In genomic region chr18:37497836-37498518, GRCh38 we compare ENCODE assay signal across 20 cellular contexts.
A peak's percentile ranks its signal among the peaks of the same experiment; 100 is the strongest.
DNase-seq lines count a peak whose midpoint lies in the region; ATAC-seq, FAIRE-seq and TF ChIP-seq lines count a peak whose summit lies in the region.
"Had no signal": no experiment of that assay in that cellular context is flagged by ENCODE, and none has a peak within 500 bp of the region (broad histone marks: within the 10 kb centered on the region; RNA-seq: fewer than 3 reads in every experiment).

No MANE protein-coding gene starts in this region.

- H3K36me3 Mint-ChIP-seq in GM23338 (ENCODE audit: low read depth) = no peaks in the 10 kb centered on the region; the same call in 2 of the 3 replicates
- H3K36me3 Mint-ChIP-seq: CD8-positive, alpha-beta memory T cell had no signal

- no peak overlapping the region for H2BK20ac ChIP-seq in H1 (ENCODE audit: low read length)

- no peak overlapping the region for H3K4ac ChIP-seq in H1 (replicated peaks; ENCODE audit: insufficient read length, low read depth, low read length)

- H3K79me2 ChIP-seq in H1 (ENCODE audit: control insufficient read depth in 1 of 2, insufficient read depth in 2 of 2, low read length in 2 of 2) (no peaks in the 10 kb centered on the region), GM23338 (replicated peaks; ENCODE audit: insufficient read depth) (no peaks in the 10 kb centered on the region)

- no peak for FAIRE-seq in H1 (lab: Jason Lieb, UNC)
- FAIRE-seq: A204.1, GM12878, GM19239 had no signal

- POLR2A ChIA-PET in H1 (lab: Charles Lee; ENCODE audit: partially characterized antibody) = interaction anchor here (0.6 kb wide), 1 partner anchor 704 kb away, joined by 3 read pairs; no protein-coding TSS in a partner anchor

- no peaks in the 10 kb centered on the region for H3F3A ChIP-seq in GM23338 (replicated peaks; ENCODE audit: low read depth)

- H2BK15ac ChIP-seq in H1 (ENCODE audit: low read length) = no peak overlapping the region

- TF ChIP-seq EP300 in H1 (IDR thresholded peaks at IDR 0.05; ENCODE audit: borderline replicate concordance in 1 of 2, low read depth in 2 of 2, low read length in 2 of 2) = no peak

- H3K9me3 Mint-ChIP-seq in GM23338 = no peaks in the 10 kb centered on the region; the same call in 2 of the 3 replicates
- H3K9me3 Mint-ChIP-seq: H9 had no signal

- H3K79me1 ChIP-seq in H1 (ENCODE audit: low read depth, low read length) = no peaks in the 10 kb centered on the region

- no peak for TF ChIP-seq RAD21 in H1 (IDR thresholded peaks at IDR 0.05 in 1 of 2, conservative IDR thresholded peaks at IDR 0.05 in 1 of 2; ENCODE audit: low read depth in 2 of 2, low read length in 2 of 2)

- 0 out of 2 replicates have a peak overlapping the region, but pooled peaks have one; percentile 29 for H2BK12ac ChIP-seq in H1 (ENCODE audit: low read depth, low read length)

- H4K20me1 ChIP-seq in H1 (replicated peaks in 1 of 2; ENCODE audit: control insufficient read depth in 1 of 2, insufficient read depth in 2 of 2, low read length in 2 of 2) (no peaks in the 10 kb centered on the region), GM23338 (replicated peaks; ENCODE audit: insufficient read depth) (no peaks in the 10 kb centered on the region)

- no peak overlapping the region for H4K91ac ChIP-seq in H1 (replicated peaks; ENCODE audit: insufficient read length, low read length)

- no peak overlapping the region for H2BK120ac ChIP-seq in H1 (replicated peaks; ENCODE audit: low read depth, low read length)

- no peak overlapping the region for H3K4me3 ChIP-seq in RWPE2 (ENCODE audit: severe bottlenecking)
- no peak overlapping the region for H3K4me3 ChIP-seq in H1 (ENCODE audit: extremely low read depth in 1 of 4, insufficient read depth in 2 of 4, low read depth in 3 of 4, low read length in 4 of 4)
- H3K4me3 ChIP-seq in GM23338 = no peak overlapping the region
- H3K4me3 ChIP-seq: GM12878 had no signal

- H3K4me3 Mint-ChIP-seq in GM23338 = no peak overlapping the region
- H3K4me3 Mint-ChIP-seq: CD4-positive, CD25-positive, alpha-beta regulatory T cell; CD8-positive, alpha-beta memory T cell; H9 had no signal

- no peak for TF ChIP-seq POLR2A in H1 (IDR thresholded peaks at IDR 0.05; ENCODE audit: control extremely low read depth in 1 of 2, low read depth in 2 of 2, low read length in 2 of 2)

- no peak overlapping the region for H2AK5ac ChIP-seq in H1 (ENCODE audit: low read depth, low read length)

- WGBS in H1 (ENCODE audit: extremely low coverage in 1 of 2, insufficient coverage in 1 of 2, insufficient read length in 1 of 2, insufficient replicate concordance in 2 of 2, low coverage in 1 of 2, low lambda C conversion rate in 2 of 2, missing lambda C conversion rate in 1 of 2), 2 experiments = 87% methylated on average over 2 of the region's 2 CpGs; no CpG with 5 or more reads in 1 of the 2 experiments

- H3K4me1 Mint-ChIP-seq in GM23338 = peaks cover 22% of the 10 kb centered on the region
- H3K4me1 Mint-ChIP-seq: CD4-positive, CD25-positive, alpha-beta regulatory T cell; CD8-positive, alpha-beta memory T cell had no signal

- CTCF ChIA-PET in H1 (lab: Charles Lee; ENCODE audit: partially characterized antibody) = interaction anchor here (1.2 to 7.4 kb wide), 2 partner anchors 12 to 56 kb away, joined by 4 to 46 read pairs; no protein-coding TSS in a partner anchor

- H3K36me3 ChIP-seq in RWPE2 (ENCODE audit: low read depth) (no peaks in the 10 kb centered on the region), H1 (ENCODE audit: control insufficient read depth in 2 of 4, insufficient read depth in 4 of 4, low read length in 3 of 4) (no peaks in the 10 kb centered on the region; a peak in 2 of 8 replicates), GM23338 (ENCODE audit: insufficient read depth) (no peaks in the 10 kb centered on the region)
- H3K36me3 ChIP-seq: BE2C had no signal

- ATAC-seq in RWPE2 (ENCODE audit: low read depth) (peak; percentile 44; the same call in 1 of the 3 replicates), left lobe of liver (peak; percentile 31), esophagus mucosa (no peak), GM23338 (no peak)
- ATAC-seq: GM12878 had no signal

- H3K9me2 ChIP-seq in GM23338 (ENCODE audit: insufficient read depth) = no peaks in the 10 kb centered on the region

- H3K23ac ChIP-seq in H1 (ENCODE audit: insufficient read length) = no peak overlapping the region

- H3K4me2 ChIP-seq in H1 (ENCODE audit: insufficient read depth in 1 of 2, low read depth in 2 of 2, low read length in 2 of 2) (no peak overlapping the region), GM23338 (no peak overlapping the region)

- no peak overlapping the region for H2BK5ac ChIP-seq in H1 (ENCODE audit: low read depth, low read length)

- no peak overlapping the region for H3K27ac Mint-ChIP-seq in GM23338
- H3K27ac Mint-ChIP-seq: CD4-positive, CD25-positive, alpha-beta regulatory T cell; CD8-positive, alpha-beta memory T cell; H9 had no signal

- H3K9ac ChIP-seq in H1 (replicated peaks in 1 of 4; ENCODE audit: extremely low read depth in 1 of 4, low read depth in 3 of 4, low read length in 3 of 4) = no peak overlapping the region

- no peak for DNase-seq in RWPE2 (ENCODE audit: low spot score)
- no peak for DNase-seq in H1 (ENCODE audit: low read depth in 1 of 2, low spot score in 2 of 2)
- no peak for DNase-seq in left lobe of liver (ENCODE audit: low spot score)
- no peak for DNase-seq in GM23338 (ENCODE audit: low spot score)
- DNase-seq in activated T-cell treated with anti-CD3 and anti-CD28 coated beads for 4 hours = no peak
- DNase-seq: ACHN; BE2C; C1 segment of cervical spinal cord; CD4-positive, CD25-positive, alpha-beta regulatory T cell; CD8-positive, alpha-beta memory T cell; DMS 273 treated with DMSO at 0.1 percent for 48 hours; DMS53; DND-41; EL; GOT3; H9 had no signal

- TF ChIP-seq CTCF in RWPE2 (IDR thresholded peaks at IDR 0.05; ENCODE audit: poor library complexity, severe bottlenecking) (no peak), H1 (IDR thresholded peaks at IDR 0.05; ENCODE audit: control extremely low read depth in 1 of 3, insufficient read depth in 1 of 3, low read depth in 1 of 3, low read length in 3 of 3) (no peak), GM23338 (conservative IDR thresholded peaks at IDR 0.05; ENCODE audit: low read depth in 2 of 2) (no peak)

- H2AFZ ChIP-seq in H1 (ENCODE audit: low read length) (no peak overlapping the region), GM23338 (no peak overlapping the region)

- H3K27me3 ChIP-seq in RWPE2 (ENCODE audit: insufficient read depth, poor library complexity, severe bottlenecking) (peaks cover 2% of the 10 kb centered on the region), H1 (replicated peaks in 1 of 4; ENCODE audit: control insufficient read depth in 3 of 4, extremely low read depth in 1 of 4, insufficient read depth in 3 of 4, low read length in 3 of 4) (no peaks in the 10 kb centered on the region; a peak in 1 of 7 replicates), GM23338 (ENCODE audit: insufficient read depth) (no peaks in the 10 kb centered on the region)
- H3K27me3 ChIP-seq: BE2C had no signal

- H4K8ac ChIP-seq in H1 (ENCODE audit: extremely low read depth, insufficient read depth, low read length) = no peak overlapping the region

- H4K5ac ChIP-seq in H1 (ENCODE audit: insufficient read length, low read depth, low read length) = no peak overlapping the region

- H3K23me2 ChIP-seq in H1 (ENCODE audit: low read depth, low read length) = 0 out of 2 replicates have a peak, but pooled peaks cover 2% of the 10 kb centered on the region

- H3K4me1 ChIP-seq in RWPE2 (ENCODE audit: insufficient read depth, poor library complexity, severe bottlenecking) (no peaks in the 10 kb centered on the region), H1 (replicated peaks in 1 of 4; ENCODE audit: control insufficient read depth in 3 of 4, insufficient read depth in 4 of 4, low read length in 3 of 4) (peaks cover 0 to 16% (median 3%) of the 10 kb centered on the region in 4 experiments; a peak in 4 of 7 replicates), GM23338 (ENCODE audit: insufficient read depth) (peaks cover 8% of the 10 kb centered on the region; the same call in 1 of the 2 replicates)
- H3K4me1 ChIP-seq: BE2C had no signal

- H3K14ac ChIP-seq in H1 (ENCODE audit: insufficient read length) = no peak overlapping the region

- H3K18ac ChIP-seq in H1 (ENCODE audit: extremely low read depth, low read length) = 0 out of 2 replicates have a peak overlapping the region, but pooled peaks have one; percentile 1

- no peak overlapping the region for H3K56ac ChIP-seq in H1 (replicated peaks; ENCODE audit: insufficient read length, low read depth, low read length)

- H3K27ac ChIP-seq in RWPE2 (ENCODE audit: poor library complexity, severe bottlenecking) (no peak overlapping the region), H1 (ENCODE audit: low read depth, low read length) (no peak overlapping the region), GM23338 (ENCODE audit: low read depth) (no peak overlapping the region)

- peaks cover 24% of the 10 kb centered on the region for H3K27me3 Mint-ChIP-seq in GM23338 (ENCODE audit: insufficient read depth, low read depth, poor library complexity)
- H3K27me3 Mint-ChIP-seq: CD4-positive, CD25-positive, alpha-beta regulatory T cell had no signal

- no peaks in the 10 kb centered on the region for H3K9me3 ChIP-seq in RWPE2 (ENCODE audit: severe bottlenecking)
- no peaks in the 10 kb centered on the region for H3K9me3 ChIP-seq in H1 (ENCODE audit: insufficient read depth in 2 of 2, low read depth in 1 of 2, low read length in 1 of 2)
- H3K9me3 ChIP-seq: BE2C had no signal

TF ChIP-seq in H1, 55 proteins besides CTCF, POLR2A, EP300 and RAD21 (continues in another document):
- TF ChIP-seq CHD2 (IDR thresholded peaks at IDR 0.05; ENCODE audit: low read length) (no peak), POLR2AphosphoS5 (IDR thresholded peaks at IDR 0.05; ENCODE audit: low read depth, low read length) (no peak), KDM5A (IDR thresholded peaks at IDR 0.05; ENCODE audit: low read length) (no peak), BACH1 (IDR thresholded peaks at IDR 0.05; ENCODE audit: low read length) (no peak), SIRT6 (IDR thresholded peaks at IDR 0.05; ENCODE audit: low read length) (no peak), ASH2L (IDR thresholded peaks at IDR 0.05; ENCODE audit: low read length) (no peak), EZH2 (IDR thresholded peaks at IDR 0.05; ENCODE audit: low read depth, low read length, severe bottlenecking) (no peak)

TF ChIP-seq in GM23338, 12 proteins besides CTCF, POLR2A, EP300 and RAD21:
- no peak for TF ChIP-seq STAT1 (IDR thresholded peaks at IDR 0.05; ENCODE audit: unreplicated experiment)
- no peak for TF ChIP-seq EZH2 (IDR thresholded peaks at IDR 0.05; ENCODE audit: low read depth, unreplicated experiment)

Comparison
In these comparisons a context has a peak if more than half of its experiments do, and no peak if none do; other contexts are left out.
1. ATAC-seq: peak in RWPE2 (single experiment) and left lobe of liver (single experiment); none in esophagus mucosa (single experiment) and GM23338 (single experiment).